8 cellular contexts compared by ENCODE assay signal in the genomic region with DNA sequence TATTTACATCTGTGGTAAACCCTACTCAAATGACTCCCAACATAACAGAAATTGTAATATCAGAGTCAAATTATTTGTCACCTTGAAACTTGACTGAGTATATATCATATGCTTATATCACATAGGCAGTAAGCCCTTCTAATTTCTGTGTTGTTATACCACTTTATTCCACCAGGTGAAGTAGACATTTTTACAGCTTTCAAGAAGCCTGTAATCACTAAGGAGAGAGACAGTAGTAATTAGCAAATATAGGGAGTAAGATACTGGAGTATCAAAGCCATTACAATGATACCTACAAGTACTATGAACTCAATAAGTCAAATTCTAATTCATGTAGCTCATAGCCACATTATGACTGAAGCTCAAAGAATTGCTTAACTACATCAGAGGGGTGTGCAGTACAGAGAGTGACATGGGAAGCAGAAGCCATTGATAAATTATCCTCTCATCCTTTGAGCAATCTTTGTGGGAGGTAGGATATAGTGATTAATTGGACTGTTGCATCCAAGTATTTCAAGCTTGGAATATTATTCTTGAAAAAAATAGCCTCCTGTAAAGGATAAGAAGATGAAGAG.
DNase-seq lines count a peak whose midpoint lies in the region; ATAC-seq and TF ChIP-seq lines count a peak whose summit lies in the region.

No MANE protein-coding gene starts in this region.

- H3K36me3 ChIP-seq in KMS-11 (ENCODE audit: insufficient read depth) (no peaks in the 10 kb centered on the region), stomach (no peaks in the 10 kb centered on the region)

- no peaks in the 10 kb centered on the region for H4K20me1 ChIP-seq in KMS-11 (ENCODE audit: insufficient read depth)

- intact Hi-C loops in stomach (cut with DNase I; ENCODE audit: low total_unique reads), result no loop called here

- H3K27ac Mint-ChIP-seq in glutamatergic neuron (ENCODE audit: unreplicated experiment), result no peak overlapping the region

- no peaks in the 10 kb centered on the region for H3K79me2 ChIP-seq in KMS-11 (ENCODE audit: insufficient read depth, low read depth)

- ATAC-seq in GM21723 (IDR thresholded peaks at IDR 0.05; ENCODE audit: unreplicated experiment), result peak; percentile 84
- ATAC-seq in omental fat pad (ENCODE audit: low FRiP score), result no peak

- TF ChIP-seq POLR2A in stomach (IDR thresholded peaks at IDR 0.05), result no peak

- H3K4me3 Mint-ChIP-seq in glutamatergic neuron (ENCODE audit: unreplicated experiment), result no peak overlapping the region

- DNase-seq in glutamatergic neuron (no peak), G401 (ENCODE audit: low spot score) (no peak), omental fat pad (ENCODE audit: low spot score) (no peak), stomach (no peak)
- DNase-seq in activated CD8-positive, alpha-beta memory T cell treated with anti-CD3 and anti-CD28 coated beads, Interleukin-2, amount 50 U/mL, for 4 hours, result no peak

- peaks cover 0 to 13% (median 5%) of the 10 kb centered on the region in 4 donors for H3K9me3 ChIP-seq in stomach

- in situ Hi-C loops in G401 (cut with HindIII; ENCODE audit: low sequenced_read_pairs), result no loop called here

- H2AFZ ChIP-seq in KMS-11 (ENCODE audit: low read depth), result no peak overlapping the region

- H3K4me1 ChIP-seq in KMS-11 (ENCODE audit: low read depth, poor library complexity, severe bottlenecking) (no peaks in the 10 kb centered on the region), stomach (no peaks in the 10 kb centered on the region)

- peaks cover 1% of the 10 kb centered on the region for H3K4me1 Mint-ChIP-seq in glutamatergic neuron (ENCODE audit: low read depth, unreplicated experiment)

- H3K27me3 ChIP-seq in KMS-11 (ENCODE audit: insufficient read depth, low read depth) (no peaks in the 10 kb centered on the region), stomach (no peaks in the 10 kb centered on the region)

- peaks cover 7% of the 10 kb centered on the region for H3K36me3 Mint-ChIP-seq in glutamatergic neuron (ENCODE audit: unreplicated experiment)

- TF ChIP-seq CTCF in GM12872 (IDR thresholded peaks at IDR 0.05; ENCODE audit: insufficient read depth, low read depth, low read length) (peak; percentile 38; the same call in 1 of the 3 replicates), KMS-11 (conservative IDR thresholded peaks at IDR 0.05; ENCODE audit: low read depth, low read length) (peak; percentile 49), glutamatergic neuron (IDR thresholded peaks at IDR 0.05; ENCODE audit: partially characterized antibody, unreplicated experiment) (peak; percentile 84), omental fat pad (IDR thresholded peaks at IDR 0.05) (no peak), stomach (IDR thresholded peaks at IDR 0.05) (peak in 1 of 7 experiments; percentile 16)

- no peak overlapping the region for H3K4me2 ChIP-seq in KMS-11

- H3K4me3 ChIP-seq in KMS-11 (IDR thresholded peaks at IDR 0.05; ENCODE audit: insufficient read depth, low read depth, low read length) (no peak overlapping the region), stomach (no peak overlapping the region)

- TF ChIP-seq EP300 in stomach (IDR thresholded peaks at IDR 0.05), result no peak

- H3K9ac ChIP-seq in KMS-11, result no peak overlapping the region

- peaks cover 4% of the 10 kb centered on the region for H3K27me3 Mint-ChIP-seq in glutamatergic neuron (ENCODE audit: unreplicated experiment)

- H3K27ac ChIP-seq in KMS-11 (no peak overlapping the region), stomach (no peak overlapping the region)

- H3K9me3 Mint-ChIP-seq in glutamatergic neuron (ENCODE audit: unreplicated experiment), result no peaks in the 10 kb centered on the region

Comparison
In these comparisons a context has a peak if more than half of its experiments do, and no peak if none do; other contexts are left out.
1. CTCF ChIP-seq: peak in GM12872 (single experiment), KMS-11 (single experiment) and glutamatergic neuron (single experiment); none in omental fat pad (0 of 3).